Comparison of ENCODE assay signal across 8 cellular contexts in genomic region chr2:176085861-176086771, GRCh38. TPM values are rescaled to one million over a fixed set of nuclear protein-coding genes. Genes with fewer than 3 reads are reported as not detected.
DNase-seq lines count a peak whose midpoint lies in the region; ATAC-seq and TF ChIP-seq lines count a peak whose summit lies in the region.

No MANE protein-coding gene starts in this region.

- H3K27ac ChIP-seq in Peyer's patch (no peak overlapping the region), esophagus muscularis mucosa (replicated peaks in 1 of 4) (no peak overlapping the region)

- TF ChIP-seq POLR2A in Peyer's patch (IDR thresholded peaks at IDR 0.05) (no peak), esophagus muscularis mucosa (IDR thresholded peaks at IDR 0.05; ENCODE audit: low read depth) (no peak)

- H3K36me3 ChIP-seq in BE2C (no peaks in the 10 kb centered on the region), Peyer's patch (no peaks in the 10 kb centered on the region), esophagus muscularis mucosa (no peaks in the 10 kb centered on the region)

- peaks cover 98% of the 10 kb centered on the region for H3K27me3 ChIP-seq in BE2C
- H3K27me3 ChIP-seq in Peyer's patch: peaks cover 0 to 81% of the 10 kb centered on the region in 2 donors
- H3K27me3 ChIP-seq in esophagus muscularis mucosa: peaks cover 5 to 100% (median 91%) of the 10 kb centered on the region in 4 donors

- DNase-seq in BE2C (peak; percentile 62), GM20000 (ENCODE audit: low spot score) (no peak), Peyer's patch (peak in 2 of 3 donors; percentile 61 to 62), esophagus muscularis mucosa (ENCODE audit: extremely low spot score) (no peak), renal cortical epithelial cell (ENCODE audit: low read depth) (peak; percentile 13), epidermal melanocyte (ENCODE audit: insufficient read length, low spot score) (no peak)
- DNase-seq in stimulated activated CD8-positive, alpha-beta memory T cell treated with anti-CD3 and anti-CD28 coated beads, Interleukin-4, amount 100 ng/mL, for 48 hours: no peak

- TF ChIP-seq EP300 in esophagus muscularis mucosa (IDR thresholded peaks at IDR 0.05): no peak

- TF ChIP-seq CTCF in BE2C (IDR thresholded peaks at IDR 0.05; ENCODE audit: low read depth, low read length) (peak; percentile 56), GM20000 (IDR thresholded peaks at IDR 0.05; ENCODE audit: extremely low read depth, missing control alignments) (peak; percentile 21), Peyer's patch (IDR thresholded peaks at IDR 0.05) (peak in 2 of 6 experiments; percentile 15 to 37), esophagus muscularis mucosa (IDR thresholded peaks at IDR 0.05) (peak in 2 of 3 experiments; percentile 18 to 32)

- ATAC-seq in GM18907 (IDR thresholded peaks at IDR 0.05; ENCODE audit: unreplicated experiment): no peak

- peak overlapping the region; percentile 37 for H3K4me3 ChIP-seq in BE2C (ENCODE audit: low read depth, low read length)
- no peak overlapping the region for H3K4me3 ChIP-seq in Peyer's patch
- H3K4me3 ChIP-seq in esophagus muscularis mucosa: no peak overlapping the region

- WGBS in esophagus muscularis mucosa: 5% methylated on average over 34 of the region's 46 CpGs

- no peaks in the 10 kb centered on the region for H3K4me1 ChIP-seq in BE2C
- peaks cover 0 to 8% (median 3%) of the 10 kb centered on the region in 4 donors for H3K4me1 ChIP-seq in Peyer's patch
- H3K4me1 ChIP-seq in esophagus muscularis mucosa: peaks cover 20 to 57% (median 48%) of the 10 kb centered on the region in 4 donors

- intact Hi-C loops in esophagus muscularis mucosa (cut with DNase I): loop anchor here (10.0 kb wide), 1 partner anchor 1751 kb away; the partner anchor contains the start of gene SP9

- H3K9me3 ChIP-seq in BE2C (no peaks in the 10 kb centered on the region; the same call in 1 of the 2 replicates), Peyer's patch (peaks cover 0 to 23% (median 0%) of the 10 kb centered on the region in 4 donors), esophagus muscularis mucosa (peaks cover 0 to 3% (median 0%) of the 10 kb centered on the region in 4 donors)

RNA-seq across cellular contexts. Expression of gene EVX2, which starts 2.4 kb away (rescaled TPM):
- polyA plus RNA-seq in BE2C (2012; ENCODE audit: insufficient read depth, insufficient read length, low read depth): 0.11 TPM
- total RNA-seq in Peyer's patch (not detected), esophagus muscularis mucosa (under 1 TPM in 1 of 4 donors, not detected in 3; 0.11 TPM), renal cortical epithelial cell (not detected in 2 replicates)

RNA-seq across cellular contexts. Expression of gene HOXD13, which starts 6.4 kb away (rescaled TPM):
- polyA plus RNA-seq in BE2C (2012; ENCODE audit: insufficient read depth, insufficient read length, low read depth): 0.51 TPM
- total RNA-seq in Peyer's patch (not detected), esophagus muscularis mucosa (not detected), renal cortical epithelial cell (not detected in 2 replicates)

RNA-seq across cellular contexts. Expression of gene HOXD12, which starts 13.5 kb away (rescaled TPM):
- not detected for polyA plus RNA-seq in BE2C (2012; ENCODE audit: insufficient read depth, insufficient read length, low read depth)
- not detected for total RNA-seq in Peyer's patch
- total RNA-seq in esophagus muscularis mucosa: not detected
- total RNA-seq in renal cortical epithelial cell: not detected in 2 replicates

RNA-seq across cellular contexts. Expression of gene HOXD11, which starts 21.0 kb away (rescaled TPM):
- polyA plus RNA-seq in BE2C (2012; ENCODE audit: insufficient read depth, insufficient read length, low read depth): not detected
- not detected for total RNA-seq in Peyer's patch
- total RNA-seq in esophagus muscularis mucosa: not detected
- 4.7 and 10.5 TPM in 2 replicates for total RNA-seq in renal cortical epithelial cell

RNA-seq across cellular contexts. Expression of gene HOXD10, which starts 30.5 kb away (rescaled TPM):
- 0.94 TPM for polyA plus RNA-seq in BE2C (2012; ENCODE audit: insufficient read depth, insufficient read length, low read depth)
- total RNA-seq in Peyer's patch (not detected), esophagus muscularis mucosa (under 1 TPM in 2 of 4 donors, not detected in 2; 0.42 to 0.50 TPM), renal cortical epithelial cell (3.3 and 33.5 TPM in 2 replicates)

Comparison
In these comparisons a context has a peak if more than half of its experiments do, and no peak if none do; other contexts are left out.
1. DNase-seq: peak in BE2C (single experiment), Peyer's patch (2 of 3) and renal cortical epithelial cell (single experiment); none in GM20000 (single experiment), esophagus muscularis mucosa (single experiment), stimulated activated CD8-positive, alpha-beta memory T cell treated with anti-CD3 and anti-CD28 coated beads, Interleukin-4, amount 100 ng/mL, for 48 hours (single experiment) and epidermal melanocyte (single experiment).